Comparison of ENCODE assay signal across 10 cellular contexts in the genomic region with DNA sequence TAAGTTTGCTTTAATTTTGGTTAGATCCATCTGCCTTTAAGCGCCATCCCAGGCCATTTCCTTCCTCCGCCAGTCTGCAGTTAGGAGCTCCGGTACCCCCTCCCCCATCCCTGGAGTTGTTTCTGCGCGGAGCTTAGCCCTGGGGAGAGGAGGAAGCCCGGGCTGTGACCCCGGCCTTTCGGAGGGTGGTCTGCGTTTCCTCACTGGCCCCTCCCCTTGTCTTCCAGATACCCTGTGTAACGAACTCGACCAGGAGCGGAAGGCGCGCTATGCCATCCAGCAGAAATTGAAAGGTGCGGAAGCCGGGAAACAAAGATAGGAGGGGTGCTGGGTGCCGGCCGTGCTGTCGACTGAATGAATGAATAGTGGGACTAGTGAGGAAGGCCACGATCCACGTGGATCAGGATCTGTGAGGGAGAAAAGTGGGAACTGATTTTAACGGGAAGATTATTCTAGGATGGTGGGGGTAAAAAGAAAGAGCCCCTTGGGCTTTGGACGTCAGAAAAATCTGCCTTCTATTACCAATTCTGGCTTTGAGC. TPM values are rescaled to one million over a fixed set of nuclear protein-coding genes. Genes with fewer than 3 reads are reported as not detected.
DNase-seq lines count a peak whose midpoint lies in the region; ATAC-seq, FAIRE-seq and TF ChIP-seq lines count a peak whose summit lies in the region.
"Had no signal": no experiment of that assay in that cellular context is flagged by ENCODE, and none has a peak within 500 bp of the region (broad histone marks: within the 10 kb centered on the region; RNA-seq: fewer than 3 reads in every experiment).

No MANE protein-coding gene starts in this region.

- no peak overlapping the region for H2BK120ac ChIP-seq in mesenchymal stem cell (ENCODE audit: low read depth, low read length)

- no peak for TF ChIP-seq POLR2A in thyroid gland (IDR thresholded peaks at IDR 0.05)

- FAIRE-seq in D721Med (lab: Jason Lieb, UNC) = no peak

- no peak overlapping the region for H2BK12ac ChIP-seq in mesenchymal stem cell (ENCODE audit: low read length in 2 of 2)

- 2% methylated on average over 23 of the region's 23 CpGs for WGBS in mesenchymal stem cell
- 7 to 10% methylated on average over 23 of the region's 23 CpGs for WGBS in thyroid gland, 2 donors

- H2BK15ac ChIP-seq in mesenchymal stem cell (ENCODE audit: low read depth, poor library complexity, severe bottlenecking) = no peak overlapping the region

- H3K9ac ChIP-seq in mesenchymal stem cell (ENCODE audit: low read length) = no peak overlapping the region

- H3K23ac ChIP-seq in mesenchymal stem cell (ENCODE audit: low read length in 2 of 2) = no peak overlapping the region

- no peak overlapping the region for H3K27ac Mint-ChIP-seq in activated naive CD8-positive, alpha-beta T cell treated with anti-CD3 and anti-CD28 coated beads for 36 hours

- H3K9me3 ChIP-seq in mesenchymal stem cell (ENCODE audit: control insufficient read depth, low read length) (no peaks in the 10 kb centered on the region), upper lobe of right lung (no peaks in the 10 kb centered on the region), thyroid gland (no peaks in the 10 kb centered on the region)

- intact Hi-C loops in upper lobe of right lung (cut with DNase I) = loop anchor here (5.0 to 10.0 kb wide), 3 partner anchors 308 to 888 kb away; partner anchors contain the start of gene C15orf61
- intact Hi-C loops in thyroid gland (cut with DNase I) = no loop called here

- no peak overlapping the region for H3K4ac ChIP-seq in mesenchymal stem cell (ENCODE audit: low read depth in 1 of 2, low read length in 2 of 2)

- no peak overlapping the region for H2BK5ac ChIP-seq in mesenchymal stem cell (ENCODE audit: low read depth, low read length, poor library complexity, severe bottlenecking)

- H3K36me3 ChIP-seq in mesenchymal stem cell (ENCODE audit: control insufficient read depth in 1 of 2, insufficient read depth in 2 of 2, low read depth in 1 of 2, low read length in 2 of 2) = no peaks in the 10 kb centered on the region
- no peaks in the 10 kb centered on the region for H3K36me3 ChIP-seq in upper lobe of right lung
- H3K36me3 ChIP-seq in thyroid gland = no peaks in the 10 kb centered on the region

- H3K4me2 ChIP-seq in mesenchymal stem cell (ENCODE audit: low read length, poor library complexity, severe bottlenecking) = peak overlapping the region; percentile 77

- no peaks in the 10 kb centered on the region for H3K36me3 Mint-ChIP-seq in activated naive CD8-positive, alpha-beta T cell treated with anti-CD3 and anti-CD28 coated beads for 36 hours

- H3K79me1 ChIP-seq in mesenchymal stem cell (replicated peaks; ENCODE audit: low read length, poor library complexity, severe bottlenecking) = no peaks in the 10 kb centered on the region

- H3K4me1 Mint-ChIP-seq in activated naive CD8-positive, alpha-beta T cell treated with anti-CD3 and anti-CD28 coated beads for 36 hours = peaks cover 35% of the 10 kb centered on the region

- DNase-seq in stimulated activated CD4-positive, alpha-beta T cell treated with anti-CD3 and anti-CD28 coated beads, Interleukin-15, amount 100 ng/mL, for 24 hours = peak; percentile 10
- no peak for DNase-seq in stimulated activated CD4-positive, alpha-beta T cell treated with anti-CD3 and anti-CD28 coated beads, Interleukin-4, amount 100 ng/mL, for 4 hours
- DNase-seq in activated naive CD8-positive, alpha-beta T cell treated with anti-CD3 and anti-CD28 coated beads for 36 hours = no peak
- no peak for DNase-seq in mesenchymal stem cell
- no peak for DNase-seq in upper lobe of right lung
- no peak for DNase-seq in thyroid gland
- no peak for DNase-seq in NCI-H2107 treated with DMSO at 0.1 percent for 48 hours (lab: John Stamatoyannopoulos, UW; ENCODE audit: unreplicated experiment)
- DNase-seq in D721Med (ENCODE audit: insufficient read length, low spot score) = no peak
- DNase-seq: NCI-H510A had no signal

- TF ChIP-seq CTCF in upper lobe of right lung (IDR thresholded peaks at IDR 0.05) (no peak), thyroid gland (IDR thresholded peaks at IDR 0.05) (no peak), D721Med (IDR thresholded peaks at IDR 0.05; ENCODE audit: insufficient read depth, missing control alignments) (no peak)

- no peak for ATAC-seq in upper lobe of right lung

- no peak overlapping the region for H3K18ac ChIP-seq in mesenchymal stem cell (ENCODE audit: low read depth in 1 of 2, low read length in 2 of 2)

- no peaks in the 10 kb centered on the region for H3K9me3 Mint-ChIP-seq in activated naive CD8-positive, alpha-beta T cell treated with anti-CD3 and anti-CD28 coated beads for 36 hours

- H2AK5ac ChIP-seq in mesenchymal stem cell (ENCODE audit: low read length, severe bottlenecking) = no peak overlapping the region

- H4K8ac ChIP-seq in mesenchymal stem cell (ENCODE audit: low read length) = no peak overlapping the region

- H3K27me3 ChIP-seq in mesenchymal stem cell (ENCODE audit: control insufficient read depth in 1 of 2, insufficient read depth in 1 of 2, low read length in 2 of 2) (peaks cover 90 to 93% of the 10 kb centered on the region in 2 experiments), upper lobe of right lung (peaks cover 82% of the 10 kb centered on the region), thyroid gland (peaks cover 39% of the 10 kb centered on the region)

- H3K4me1 ChIP-seq in mesenchymal stem cell (ENCODE audit: control insufficient read depth, insufficient read depth, low read depth, low read length) (peaks cover 21% of the 10 kb centered on the region), upper lobe of right lung (peaks cover 54% of the 10 kb centered on the region), thyroid gland (peaks cover 46 to 62% of the 10 kb centered on the region in 2 donors)

- H4K91ac ChIP-seq in mesenchymal stem cell (ENCODE audit: low read length) = no peak overlapping the region

- H3K14ac ChIP-seq in mesenchymal stem cell (ENCODE audit: low read length in 2 of 2) = no peak overlapping the region

- H3K4me3 ChIP-seq in mesenchymal stem cell (ENCODE audit: insufficient read depth in 1 of 2, low read depth in 1 of 2, low read length in 2 of 2) = peak overlapping the region; percentile 38 to 67
- peak overlapping the region; percentile 10 for H3K4me3 ChIP-seq in upper lobe of right lung
- H3K4me3 ChIP-seq in thyroid gland (replicated peaks in 1 of 3) = no peak overlapping the region

- H3K27ac ChIP-seq in mesenchymal stem cell (ENCODE audit: low read length, poor library complexity, severe bottlenecking) (no peak overlapping the region), upper lobe of right lung (no peak overlapping the region), thyroid gland (no peak overlapping the region)
- H3K27ac ChIP-seq: HL-60 had no signal

- no peak overlapping the region for H2AFZ ChIP-seq in mesenchymal stem cell (ENCODE audit: low read depth, low read length)

- H3K27me3 Mint-ChIP-seq in activated naive CD8-positive, alpha-beta T cell treated with anti-CD3 and anti-CD28 coated beads for 36 hours = peaks cover 83% of the 10 kb centered on the region

- peak overlapping the region; percentile 32 for H3K4me3 Mint-ChIP-seq in activated naive CD8-positive, alpha-beta T cell treated with anti-CD3 and anti-CD28 coated beads for 36 hours

RNA-seq across cellular contexts. Expression of gene RNU6-1, which starts 6.8 kb away (rescaled TPM):
- total RNA-seq in activated naive CD8-positive, alpha-beta T cell treated with anti-CD3 and anti-CD28 coated beads for 36 hours = not detected
- polyA plus RNA-seq in mesenchymal stem cell (2013, experiment 1 of 2) = not detected
- polyA plus RNA-seq in mesenchymal stem cell (2013, experiment 2 of 2) = not detected
- not detected for total RNA-seq in upper lobe of right lung
- total RNA-seq in thyroid gland = not detected

RNA-seq across cellular contexts. Expression of gene SKOR1, which starts 7.7 kb away (rescaled TPM):
- total RNA-seq in activated naive CD8-positive, alpha-beta T cell treated with anti-CD3 and anti-CD28 coated beads for 36 hours = under 1 TPM; 0.16 to 0.30 TPM
- polyA plus RNA-seq in mesenchymal stem cell (2013, experiment 1 of 2) = 0.06 TPM
- polyA plus RNA-seq in mesenchymal stem cell (2013, experiment 2 of 2) = 0.08 TPM
- total RNA-seq in upper lobe of right lung (0.52 TPM), thyroid gland (1 to 10 TPM in 1 of 4 donors, under 1 TPM in 3; 0.49 to 1.2 (median 0.85) TPM)

Comparison
In these comparisons a context has a peak if more than half of its experiments do, and no peak if none do; other contexts are left out.
1. H3K4me3 ChIP-seq: peak in mesenchymal stem cell (2 of 2) and upper lobe of right lung (single experiment); none in thyroid gland (0 of 3).